8 cellular contexts compared by ENCODE assay signal in genomic region chr1:101238681-101239094, GRCh38. TPM values are rescaled to one million over a fixed set of nuclear protein-coding genes. Genes with fewer than 3 reads are reported as not detected.
DNase-seq lines count a peak whose midpoint lies in the region; ATAC-seq and TF ChIP-seq lines count a peak whose summit lies in the region.

No MANE protein-coding gene starts in this region.

- no peak overlapping the region for H2BK5ac ChIP-seq in mesenchymal stem cell (ENCODE audit: low read depth, low read length, poor library complexity, severe bottlenecking)

- no peak overlapping the region for H3K4ac ChIP-seq in mesenchymal stem cell (ENCODE audit: low read depth in 1 of 2, low read length in 2 of 2)

- no peak overlapping the region for H3K18ac ChIP-seq in mesenchymal stem cell (ENCODE audit: low read depth in 1 of 2, low read length in 2 of 2)

- no peak overlapping the region for H4K91ac ChIP-seq in mesenchymal stem cell (ENCODE audit: low read length)

- no peak overlapping the region for H3K23ac ChIP-seq in mesenchymal stem cell (ENCODE audit: low read length in 2 of 2)

- H3K27me3 ChIP-seq in mesenchymal stem cell (ENCODE audit: control insufficient read depth in 1 of 2, insufficient read depth in 1 of 2, low read length in 2 of 2), result peaks cover 0 to 18% of the 10 kb centered on the region in 2 experiments

- no peak overlapping the region for H3K14ac ChIP-seq in mesenchymal stem cell (ENCODE audit: low read length in 2 of 2)

- H2AK5ac ChIP-seq in mesenchymal stem cell (ENCODE audit: low read length, severe bottlenecking), result no peak overlapping the region

- H3K27ac ChIP-seq in mesenchymal stem cell (ENCODE audit: low read length, poor library complexity, severe bottlenecking), result no peak overlapping the region

- ATAC-seq in HG02981 (IDR thresholded peaks at IDR 0.05; ENCODE audit: unreplicated experiment) (peak; percentile 21), GM18861 (IDR thresholded peaks at IDR 0.05; ENCODE audit: unreplicated experiment) (no peak)

- peak overlapping the region; percentile 37 for H3K9ac ChIP-seq in mesenchymal stem cell (ENCODE audit: low read length)

- no peak overlapping the region for H2BK12ac ChIP-seq in mesenchymal stem cell (ENCODE audit: low read length in 2 of 2)

- no peak overlapping the region for H2BK15ac ChIP-seq in mesenchymal stem cell (ENCODE audit: low read depth, poor library complexity, severe bottlenecking)

- peaks cover 12% of the 10 kb centered on the region for H3K4me1 ChIP-seq in mesenchymal stem cell (ENCODE audit: control insufficient read depth, insufficient read depth, low read depth, low read length)

- H2AFZ ChIP-seq in mesenchymal stem cell (ENCODE audit: low read depth, low read length), result no peak overlapping the region

- no peak overlapping the region for H3K4me2 ChIP-seq in mesenchymal stem cell (ENCODE audit: low read length, poor library complexity, severe bottlenecking)

- DNase-seq in NCI-H526 treated with DMSO at 0.1 percent for 48 hours (lab: John Stamatoyannopoulos, UW), result peak; percentile 77
- peak; percentile 97 for DNase-seq in activated CD8-positive, alpha-beta memory T cell treated with anti-CD3 and anti-CD28 coated beads for 24 hours
- DNase-seq in effector CD8-positive, alpha-beta T cell (lab: John Stamatoyannopoulos, UW), result peak; percentile 76
- peak; percentile 92 for DNase-seq in mesenchymal stem cell
- DNase-seq in stimulated activated CD4-positive, alpha-beta T cell treated with anti-CD3 and anti-CD28 coated beads, TNF-alpha, amount 100 ng/mL, for 48 hours (ENCODE audit: low read depth in 3 of 3), result peak; percentile 84 to 87 (median 87)

- peak overlapping the region in 1 of 2 experiments; percentile 62 for H3K4me3 ChIP-seq in mesenchymal stem cell (ENCODE audit: insufficient read depth in 1 of 2, low read depth in 1 of 2, low read length in 2 of 2)

- H3K36me3 ChIP-seq in mesenchymal stem cell (ENCODE audit: control insufficient read depth in 1 of 2, insufficient read depth in 2 of 2, low read depth in 1 of 2, low read length in 2 of 2), result peaks cover 4 to 10% of the 10 kb centered on the region in 2 experiments

- no peaks in the 10 kb centered on the region for H3K9me3 ChIP-seq in mesenchymal stem cell (ENCODE audit: control insufficient read depth, low read length)

- 14% methylated on average over 17 of the region's 17 CpGs for WGBS in mesenchymal stem cell

- H3K79me1 ChIP-seq in mesenchymal stem cell (replicated peaks; ENCODE audit: low read length, poor library complexity, severe bottlenecking), result no peaks in the 10 kb centered on the region

- TF ChIP-seq POLR2A in GM10847 (IDR thresholded peaks at IDR 0.05; ENCODE audit: extremely low read depth, insufficient read length), result peak; percentile 4

- no peak overlapping the region for H4K8ac ChIP-seq in mesenchymal stem cell (ENCODE audit: low read length)

- no peak overlapping the region for H2BK120ac ChIP-seq in mesenchymal stem cell (ENCODE audit: low read depth, low read length)

RNA-seq across cellular contexts. Expression of gene S1PR1, which starts 1.9 kb away (rescaled TPM):
- 3.3 TPM for polyA plus RNA-seq in mesenchymal stem cell (2013, experiment 1 of 2)
- 3.9 TPM for polyA plus RNA-seq in mesenchymal stem cell (2013, experiment 2 of 2)
